8 cellular contexts compared by ENCODE assay signal in the genomic region with DNA sequence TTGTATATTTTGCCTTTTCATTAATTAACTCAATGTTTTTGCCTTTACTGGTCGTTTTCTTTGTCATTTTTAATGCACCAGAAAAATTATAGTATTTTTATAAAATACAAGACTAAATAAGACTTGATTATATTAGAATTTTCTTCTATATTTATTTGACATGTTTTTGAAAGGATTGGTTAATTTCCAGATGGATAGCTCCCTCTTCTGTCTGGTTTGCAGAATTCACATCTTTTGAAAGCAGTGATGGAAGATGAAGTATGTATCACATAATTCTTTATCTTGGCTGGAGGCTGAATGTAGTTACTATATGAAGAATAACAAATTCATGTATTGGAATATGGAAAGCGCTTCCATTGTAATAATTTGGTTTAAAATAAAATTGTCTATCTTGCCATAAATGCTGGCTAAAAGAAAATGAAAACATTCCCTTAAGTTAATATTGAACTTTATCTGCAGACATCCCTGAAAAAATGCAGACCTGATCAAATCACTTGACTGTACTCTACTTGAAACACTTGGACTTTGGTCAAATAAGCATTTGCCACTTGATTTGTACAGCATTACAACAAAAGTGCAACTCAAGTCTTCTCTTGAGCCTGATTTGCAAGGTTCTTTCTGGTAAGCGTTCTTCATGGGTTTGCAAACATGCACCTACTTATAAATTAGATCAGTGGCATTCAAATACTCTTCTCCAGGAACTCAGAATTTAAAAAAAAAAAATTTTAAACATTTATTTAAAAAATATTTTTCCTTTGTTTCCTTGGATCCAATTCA.
DNase-seq lines count a peak whose midpoint lies in the region; ATAC-seq and TF ChIP-seq lines count a peak whose summit lies in the region.

No MANE protein-coding gene starts in this region.

- ATAC-seq in HG03342 (IDR thresholded peaks at IDR 0.05; ENCODE audit: unreplicated experiment) (no peak), GM21737 (IDR thresholded peaks at IDR 0.05; ENCODE audit: unreplicated experiment) (no peak)

- H3K4me1 ChIP-seq in A673 (ENCODE audit: insufficient read depth, low read length, poor library complexity, severe bottlenecking): peaks cover 5% of the 10 kb centered on the region

- intact Hi-C loops in A673 (cut with micrococcal nuclease; ENCODE audit: unreplicated experiment): loop anchor here (2.0 to 5.0 kb wide), 2 partner anchors 233 to 291 kb away; no protein-coding TSS in a partner anchor

- no peaks in the 10 kb centered on the region for H3K36me3 ChIP-seq in A673 (ENCODE audit: insufficient read depth, low read length, poor library complexity, severe bottlenecking)

- DNase-seq in A673 (ENCODE audit: low spot score) (peak; percentile 51), GM20000 (ENCODE audit: low spot score) (peak; percentile 22), NCI-H82 (lab: John Stamatoyannopoulos, UW) (peak; percentile 61), epithelial cell of esophagus (ENCODE audit: low read depth) (peak; percentile 59), retinal pigment epithelial cell (ENCODE audit: low read depth) (no peak)
- no peak for DNase-seq in stimulated activated CD4-positive, alpha-beta T cell treated with anti-CD3 and anti-CD28 coated beads, Interleukin-4, amount 100 ng/mL, for 24 hours

- H3K27me3 ChIP-seq in A673 (replicated peaks; ENCODE audit: insufficient read depth, low read depth, low read length, poor library complexity): peaks cover 14% of the 10 kb centered on the region

- H3K27ac ChIP-seq in A673 (ENCODE audit: low read depth, low read length, poor library complexity, severe bottlenecking): no peak overlapping the region

- POLR2A ChIA-PET in A673 (lab: Charles Lee; ENCODE audit: low non-redundant PET): interaction anchor here (0.6 to 0.7 kb wide), 2 partner anchors 16 to 17 kb away, joined by 3 to 6 read pairs; no protein-coding TSS in a partner anchor

- TF ChIP-seq CTCF in A673 (conservative IDR thresholded peaks at IDR 0.05; ENCODE audit: low read depth, low read length): peak; percentile 71
- TF ChIP-seq CTCF in GM20000 (IDR thresholded peaks at IDR 0.05; ENCODE audit: extremely low read depth, missing control alignments): peak; percentile 28
- peak; percentile 62 for TF ChIP-seq CTCF in epithelial cell of esophagus (IDR thresholded peaks at IDR 0.05; ENCODE audit: insufficient read depth, low read depth, low read length, missing control alignments)
- peak; percentile 64 for TF ChIP-seq CTCF in retinal pigment epithelial cell (conservative IDR thresholded peaks at IDR 0.05; ENCODE audit: low read depth, low read length)

- BruUV-seq in A673 (replicated peaks; lab: Mats Ljungman, UMichigan): no TSS peak

- H3K4me3 ChIP-seq in A673 (ENCODE audit: low read depth, low read length, poor library complexity, severe bottlenecking): no peak overlapping the region
- no peak overlapping the region for H3K4me3 ChIP-seq in epithelial cell of esophagus (ENCODE audit: low read length)
- H3K4me3 ChIP-seq in retinal pigment epithelial cell (ENCODE audit: low read length): no peak overlapping the region

- CTCF ChIA-PET in A673 (lab: Charles Lee): interaction anchor here (0.7 to 1.8 kb wide), 3 partner anchors 238 to 292 kb away, joined by 3 to 5 read pairs (median 5); no protein-coding TSS in a partner anchor

- H3K9me3 ChIP-seq in A673 (ENCODE audit: low read depth, low read length, poor library complexity, severe bottlenecking): no peaks in the 10 kb centered on the region

Comparison
In these comparisons a context has a peak if more than half of its experiments do, and no peak if none do; other contexts are left out.
1. DNase-seq: peak in A673 (single experiment), GM20000 (single experiment), NCI-H82 (single experiment) and epithelial cell of esophagus (single experiment); none in retinal pigment epithelial cell (single experiment) and stimulated activated CD4-positive, alpha-beta T cell treated with anti-CD3 and anti-CD28 coated beads, Interleukin-4, amount 100 ng/mL, for 24 hours (single experiment).
2. Peak in every context shown above with its lines, with median percentiles within 50 percentile points of each other: CTCF ChIP-seq.